In the genomic region with DNA sequence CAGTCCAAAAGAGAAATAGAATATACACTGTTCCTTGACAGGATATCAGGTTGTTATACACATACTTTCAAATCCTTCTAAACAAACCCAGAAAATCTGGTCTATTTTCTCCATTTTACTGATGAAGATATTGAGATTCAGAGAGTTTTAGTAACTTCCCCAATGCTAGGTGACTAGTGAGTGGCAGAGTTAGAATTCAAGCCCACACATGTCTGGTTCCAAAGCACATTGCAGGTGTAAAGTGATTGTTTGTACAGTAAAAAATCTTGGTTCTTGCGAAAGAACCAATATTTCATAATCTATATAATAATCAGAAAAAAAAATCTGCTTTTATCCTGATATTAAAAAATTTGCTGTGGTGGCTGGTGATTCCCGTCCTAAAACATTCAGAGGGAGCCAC, we compare ENCODE assay signal across 24 cellular contexts. TPM values are rescaled to one million over a fixed set of nuclear protein-coding genes. Genes with fewer than 3 reads are reported as not detected.
"Had no signal": no experiment of that assay in that cellular context is flagged by ENCODE, and none has a peak within 500 bp of the region (broad histone marks: within the 10 kb centered on the region; RNA-seq: fewer than 3 reads in every experiment).

No MANE protein-coding gene starts in this region.

- H3K9me3 ChIP-seq: esophagus muscularis mucosa, gastrocnemius medialis, lower lobe of right lung had no signal

- DNase-seq: dermis blood vessel endothelial cell; dorsolateral prefrontal cortex; effector CD8-positive, alpha-beta T cell; effector memory CD8-positive, alpha-beta T cell; endodermal cell; foreskin melanocyte; gastrocnemius medialis; glutamatergic neuron; head of caudate nucleus; heart right ventricle; hippocampal formation; left cardiac atrium; left lung; left ventricle myocardium superior; lower lobe of right lung; mesendoderm; midbrain; naive thymus-derived CD4-positive, alpha-beta T cell had no signal

- H3K36me3 ChIP-seq: esophagus muscularis mucosa, gastrocnemius medialis, heart right ventricle, left lung, lower lobe of right lung had no signal

- H3K4me3 ChIP-seq: coronary artery, dorsolateral prefrontal cortex, esophagus muscularis mucosa, gastrocnemius medialis, heart right ventricle, left lung, lower lobe of right lung had no signal

- H3K4me1 ChIP-seq: esophagus muscularis mucosa, left lung, lower lobe of right lung had no signal

- ATAC-seq: effector memory CD8-positive, alpha-beta T cell; gastrocnemius medialis; heart right ventricle; left cardiac atrium; left lung; left ventricle myocardium superior; lower lobe of right lung; naive thymus-derived CD4-positive, alpha-beta T cell had no signal

- H3K27ac ChIP-seq: coronary artery, dorsolateral prefrontal cortex, esophagus muscularis mucosa, gastrocnemius medialis, heart right ventricle, left lung, lower lobe of right lung had no signal

- H3K27me3 ChIP-seq: dorsolateral prefrontal cortex, esophagus muscularis mucosa, gastrocnemius medialis, heart right ventricle, left lung had no signal

RNA-seq across cellular contexts. Expression of gene EMCN, which starts 39.5 kb away (rescaled TPM):
- total RNA-seq: endodermal cell; epithelial cell of proximal tubule; fibroblast of lung; fibroblast of villous mesenchyme; naive thymus-derived CD4-positive, alpha-beta T cell had no signal
- polyA plus RNA-seq: fibroblast of lung; keratinocyte; naive thymus-derived CD4-positive, alpha-beta T cell had no signal
